1 cellular context compared by ENCODE assay signal in genomic region chr3:16484216-16484615, GRCh38.
TF ChIP-seq lines count a peak whose summit lies in the region.

No MANE protein-coding gene starts in this region.

TF ChIP-seq in SK-N-SH, 30 proteins besides CTCF, POLR2A, EP300 and RAD21 (continued from another document):
- no peak for TF ChIP-seq IRF3 (IDR thresholded peaks at IDR 0.05; ENCODE audit: low read depth, low read length)
- peak; percentile 90; the same call in 1 of the 2 replicates for TF ChIP-seq TEAD4 (IDR thresholded peaks at IDR 0.05; ENCODE audit: borderline replicate concordance, insufficient read depth)
- no peak for TF ChIP-seq TAF1 (IDR thresholded peaks at IDR 0.05; ENCODE audit: borderline replicate concordance, low read depth, low read length)
- TF ChIP-seq RXRA (IDR thresholded peaks at IDR 0.05; ENCODE audit: borderline replicate concordance, low read depth), result peak; percentile 69
- no peak for TF ChIP-seq MAX (IDR thresholded peaks at IDR 0.05; ENCODE audit: low read depth)
- 0 out of 2 replicates have a peak, but pooled peaks have one; percentile 45 for TF ChIP-seq SIN3A (IDR thresholded peaks at IDR 0.05; ENCODE audit: borderline replicate concordance, low read depth, low read length)
- TF ChIP-seq JUND (IDR thresholded peaks at IDR 0.05), result peak; percentile 41; the same call in 1 of the 2 replicates
- TF ChIP-seq RFX5 (IDR thresholded peaks at IDR 0.05; ENCODE audit: low read length), result no peak
- no peak for TF ChIP-seq FOXJ3 (CRISPR knock-in tag; IDR thresholded peaks at IDR 0.05)
- no peak for TF ChIP-seq CHD2 (IDR thresholded peaks at IDR 0.05; ENCODE audit: low read length, partially characterized antibody)
- TF ChIP-seq YY1 (IDR thresholded peaks at IDR 0.05; ENCODE audit: low read depth), result no peak
- TF ChIP-seq NFIC (IDR thresholded peaks at IDR 0.05; ENCODE audit: borderline replicate concordance), result peak; percentile 86
- peak; percentile 40; the same call in 1 of the 2 replicates for TF ChIP-seq FOSL2 (IDR thresholded peaks at IDR 0.05; ENCODE audit: borderline replicate concordance, low read depth)
- TF ChIP-seq ELF1 (IDR thresholded peaks at IDR 0.05), result no peak
- TF ChIP-seq, protein P1, sequence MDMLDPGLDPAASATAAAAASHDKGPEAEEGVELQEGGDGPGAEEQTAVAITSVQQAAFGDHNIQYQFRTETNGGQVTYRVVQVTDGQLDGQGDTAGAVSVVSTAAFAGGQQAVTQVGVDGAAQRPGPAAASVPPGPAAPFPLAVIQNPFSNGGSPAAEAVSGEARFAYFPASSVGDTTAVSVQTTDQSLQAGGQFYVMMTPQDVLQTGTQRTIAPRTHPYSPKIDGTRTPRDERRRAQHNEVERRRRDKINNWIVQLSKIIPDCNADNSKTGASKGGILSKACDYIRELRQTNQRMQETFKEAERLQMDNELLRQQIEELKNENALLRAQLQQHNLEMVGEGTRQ (IDR thresholded peaks at IDR 0.05; ENCODE audit: borderline replicate concordance, low read depth, low read length), result no peak
- TF ChIP-seq FOXM1 (IDR thresholded peaks at IDR 0.05; ENCODE audit: low read depth), result 0 out of 2 replicates have a peak, but pooled peaks have one; percentile 23
- peak; percentile 76 for TF ChIP-seq PBX3 (IDR thresholded peaks at IDR 0.05)
- no peak for TF ChIP-seq RCOR1 (IDR thresholded peaks at IDR 0.05; ENCODE audit: low read length)
- 0 out of 2 replicates have a peak, but pooled peaks have one; percentile 11 for TF ChIP-seq USF1 (IDR thresholded peaks at IDR 0.05; ENCODE audit: borderline replicate concordance, low read depth)
- no peak for TF ChIP-seq REST (IDR thresholded peaks at IDR 0.05; ENCODE audit: low read depth, low read length)
- peak; percentile 82 for TF ChIP-seq TCF12 (IDR thresholded peaks at IDR 0.05)
- TF ChIP-seq MEF2A (IDR thresholded peaks at IDR 0.05; ENCODE audit: borderline replicate concordance, low read depth), result peak; percentile 47; the same call in 1 of the 2 replicates
